In the genomic region with DNA sequence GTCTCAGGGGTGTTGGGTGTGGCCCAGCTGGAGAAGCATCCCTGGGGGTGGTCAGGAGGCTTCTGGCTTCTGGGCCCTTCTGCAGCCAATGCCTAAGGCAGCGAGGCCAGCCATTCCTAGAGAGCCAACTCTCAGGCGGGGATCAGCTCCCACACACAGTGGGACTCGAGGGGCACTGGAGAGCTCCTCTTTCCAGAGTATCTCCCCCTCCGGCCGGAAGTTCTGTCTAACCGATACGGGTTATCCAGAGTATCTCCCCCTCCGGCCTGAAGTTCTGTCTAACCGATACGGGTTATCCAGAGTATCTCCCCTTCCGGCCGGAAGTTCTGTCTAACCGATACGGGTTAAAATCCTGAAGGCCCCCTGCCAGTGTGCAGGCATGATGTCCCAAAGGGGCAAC, we compare ENCODE assay signal across 1 cellular context.
TF ChIP-seq lines count a peak whose summit lies in the region.

No MANE protein-coding gene starts in this region.

TF ChIP-seq in K562, 482 proteins besides CTCF, POLR2A, EP300 and RAD21 (continued from another document and continues in another):
- TF ChIP-seq, protein P1, sequence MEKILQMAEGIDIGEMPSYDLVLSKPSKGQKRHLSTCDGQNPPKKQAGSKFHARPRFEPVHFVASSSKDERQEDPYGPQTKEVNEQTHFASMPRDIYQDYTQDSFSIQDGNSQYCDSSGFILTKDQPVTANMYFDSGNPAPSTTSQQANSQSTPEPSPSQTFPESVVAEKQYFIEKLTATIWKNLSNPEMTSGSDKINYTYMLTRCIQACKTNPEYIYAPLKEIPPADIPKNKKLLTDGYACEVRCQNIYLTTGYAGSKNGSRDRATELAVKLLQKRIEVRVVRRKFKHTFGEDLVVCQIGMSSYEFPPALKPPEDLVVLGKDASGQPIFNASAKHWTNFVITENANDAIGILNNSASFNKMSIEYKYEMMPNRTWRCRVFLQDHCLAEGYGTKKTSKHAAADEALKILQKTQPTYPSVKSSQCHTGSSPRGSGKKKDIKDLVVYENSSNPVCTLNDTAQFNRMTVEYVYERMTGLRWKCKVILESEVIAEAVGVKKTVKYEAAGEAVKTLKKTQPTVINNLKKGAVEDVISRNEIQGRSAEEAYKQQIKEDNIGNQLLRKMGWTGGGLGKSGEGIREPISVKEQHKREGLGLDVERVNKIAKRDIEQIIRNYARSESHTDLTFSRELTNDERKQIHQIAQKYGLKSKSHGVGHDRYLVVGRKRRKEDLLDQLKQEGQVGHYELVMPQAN (IDR thresholded peaks at IDR 0.05; ENCODE audit: borderline replicate concordance) = no peak
- TF ChIP-seq TEAD4 (IDR thresholded peaks at IDR 0.05; ENCODE audit: low read length) = peak; percentile 38; the same call in 1 of the 2 replicates
- no peak for TF ChIP-seq TEAD4 (CRISPR knock-in tag; IDR thresholded peaks at IDR 0.05; ENCODE audit: borderline replicate concordance)
- TF ChIP-seq, protein P2, sequence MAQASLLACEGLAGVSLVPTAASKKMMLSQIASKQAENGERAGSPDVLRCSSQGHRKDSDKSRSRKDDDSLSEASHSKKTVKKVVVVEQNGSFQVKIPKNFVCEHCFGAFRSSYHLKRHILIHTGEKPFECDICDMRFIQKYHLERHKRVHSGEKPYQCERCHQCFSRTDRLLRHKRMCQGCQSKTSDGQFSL (CRISPR knock-in tag; IDR thresholded peaks at IDR 0.05) = no peak
- TF ChIP-seq, protein P2 (tag; IDR thresholded peaks at IDR 0.05) = no peak
- no peak for TF ChIP-seq HNRNPK (IDR thresholded peaks at IDR 0.05; ENCODE audit: low read depth, low read length, poor library complexity, severe bottlenecking)
- no peak for TF ChIP-seq ZNF324 (CRISPR knock-in tag; IDR thresholded peaks at IDR 0.05)
- TF ChIP-seq, protein P3, sequence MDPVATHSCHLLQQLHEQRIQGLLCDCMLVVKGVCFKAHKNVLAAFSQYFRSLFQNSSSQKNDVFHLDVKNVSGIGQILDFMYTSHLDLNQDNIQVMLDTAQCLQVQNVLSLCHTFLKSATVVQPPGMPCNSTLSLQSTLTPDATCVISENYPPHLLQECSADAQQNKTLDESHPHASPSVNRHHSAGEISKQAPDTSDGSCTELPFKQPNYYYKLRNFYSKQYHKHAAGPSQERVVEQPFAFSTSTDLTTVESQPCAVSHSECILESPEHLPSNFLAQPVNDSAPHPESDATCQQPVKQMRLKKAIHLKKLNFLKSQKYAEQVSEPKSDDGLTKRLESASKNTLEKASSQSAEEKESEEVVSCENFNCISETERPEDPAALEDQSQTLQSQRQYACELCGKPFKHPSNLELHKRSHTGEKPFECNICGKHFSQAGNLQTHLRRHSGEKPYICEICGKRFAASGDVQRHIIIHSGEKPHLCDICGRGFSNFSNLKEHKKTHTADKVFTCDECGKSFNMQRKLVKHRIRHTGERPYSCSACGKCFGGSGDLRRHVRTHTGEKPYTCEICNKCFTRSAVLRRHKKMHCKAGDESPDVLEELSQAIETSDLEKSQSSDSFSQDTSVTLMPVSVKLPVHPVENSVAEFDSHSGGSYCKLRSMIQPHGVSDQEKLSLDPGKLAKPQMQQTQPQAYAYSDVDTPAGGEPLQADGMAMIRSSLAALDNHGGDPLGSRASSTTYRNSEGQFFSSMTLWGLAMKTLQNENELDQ (CRISPR knock-in tag; IDR thresholded peaks at IDR 0.05; ENCODE audit: borderline replicate concordance) = no peak
- TF ChIP-seq POLR2B (IDR thresholded peaks at IDR 0.05; ENCODE audit: low read depth, partially characterized antibody) = no peak
- TF ChIP-seq YY1 (IDR thresholded peaks at IDR 0.05; ENCODE audit: borderline replicate concordance in 1 of 3, control insufficient read depth in 1 of 3, extremely low read depth in 1 of 3, insufficient read depth in 3 of 3, insufficient read length in 1 of 3, insufficient replicate concordance in 2 of 3, low read depth in 1 of 3, low read length in 2 of 3) = no peak
- no peak for TF ChIP-seq KLF1 (tag; IDR thresholded peaks at IDR 0.05)
- TF ChIP-seq LCOR (CRISPR knock-in tag; IDR thresholded peaks at IDR 0.05) = no peak
- TF ChIP-seq STAT5A (IDR thresholded peaks at IDR 0.05; ENCODE audit: borderline replicate concordance, low read length) = no peak
- TF ChIP-seq, protein P4, sequence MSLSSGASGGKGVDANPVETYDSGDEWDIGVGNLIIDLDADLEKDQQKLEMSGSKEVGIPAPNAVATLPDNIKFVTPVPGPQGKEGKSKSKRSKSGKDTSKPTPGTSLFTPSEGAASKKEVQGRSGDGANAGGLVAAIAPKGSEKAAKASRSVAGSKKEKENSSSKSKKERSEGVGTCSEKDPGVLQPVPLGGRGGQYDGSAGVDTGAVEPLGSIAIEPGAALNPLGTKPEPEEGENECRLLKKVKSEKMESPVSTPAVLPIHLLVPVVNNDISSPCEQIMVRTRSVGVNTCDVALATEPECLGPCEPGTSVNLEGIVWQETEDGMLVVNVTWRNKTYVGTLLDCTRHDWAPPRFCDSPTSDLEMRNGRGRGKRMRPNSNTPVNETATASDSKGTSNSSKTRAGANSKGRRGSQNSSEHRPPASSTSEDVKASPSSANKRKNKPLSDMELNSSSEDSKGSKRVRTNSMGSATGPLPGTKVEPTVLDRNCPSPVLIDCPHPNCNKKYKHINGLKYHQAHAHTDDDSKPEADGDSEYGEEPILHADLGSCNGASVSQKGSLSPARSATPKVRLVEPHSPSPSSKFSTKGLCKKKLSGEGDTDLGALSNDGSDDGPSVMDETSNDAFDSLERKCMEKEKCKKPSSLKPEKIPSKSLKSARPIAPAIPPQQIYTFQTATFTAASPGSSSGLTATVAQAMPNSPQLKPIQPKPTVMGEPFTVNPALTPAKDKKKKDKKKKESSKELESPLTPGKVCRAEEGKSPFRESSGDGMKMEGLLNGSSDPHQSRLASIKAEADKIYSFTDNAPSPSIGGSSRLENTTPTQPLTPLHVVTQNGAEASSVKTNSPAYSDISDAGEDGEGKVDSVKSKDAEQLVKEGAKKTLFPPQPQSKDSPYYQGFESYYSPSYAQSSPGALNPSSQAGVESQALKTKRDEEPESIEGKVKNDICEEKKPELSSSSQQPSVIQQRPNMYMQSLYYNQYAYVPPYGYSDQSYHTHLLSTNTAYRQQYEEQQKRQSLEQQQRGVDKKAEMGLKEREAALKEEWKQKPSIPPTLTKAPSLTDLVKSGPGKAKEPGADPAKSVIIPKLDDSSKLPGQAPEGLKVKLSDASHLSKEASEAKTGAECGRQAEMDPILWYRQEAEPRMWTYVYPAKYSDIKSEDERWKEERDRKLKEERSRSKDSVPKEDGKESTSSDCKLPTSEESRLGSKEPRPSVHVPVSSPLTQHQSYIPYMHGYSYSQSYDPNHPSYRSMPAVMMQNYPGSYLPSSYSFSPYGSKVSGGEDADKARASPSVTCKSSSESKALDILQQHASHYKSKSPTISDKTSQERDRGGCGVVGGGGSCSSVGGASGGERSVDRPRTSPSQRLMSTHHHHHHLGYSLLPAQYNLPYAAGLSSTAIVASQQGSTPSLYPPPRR (CRISPR knock-in tag; IDR thresholded peaks at IDR 0.05; ENCODE audit: borderline replicate concordance) = no peak
- TF ChIP-seq, protein P5, sequence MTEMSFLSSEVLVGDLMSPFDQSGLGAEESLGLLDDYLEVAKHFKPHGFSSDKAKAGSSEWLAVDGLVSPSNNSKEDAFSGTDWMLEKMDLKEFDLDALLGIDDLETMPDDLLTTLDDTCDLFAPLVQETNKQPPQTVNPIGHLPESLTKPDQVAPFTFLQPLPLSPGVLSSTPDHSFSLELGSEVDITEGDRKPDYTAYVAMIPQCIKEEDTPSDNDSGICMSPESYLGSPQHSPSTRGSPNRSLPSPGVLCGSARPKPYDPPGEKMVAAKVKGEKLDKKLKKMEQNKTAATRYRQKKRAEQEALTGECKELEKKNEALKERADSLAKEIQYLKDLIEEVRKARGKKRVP (CRISPR knock-in tag; IDR thresholded peaks at IDR 0.05) = no peak
- peak; percentile 75; the same call in 1 of the 2 replicates for TF ChIP-seq RNF2 (IDR thresholded peaks at IDR 0.05)
- TF ChIP-seq, protein P6, sequence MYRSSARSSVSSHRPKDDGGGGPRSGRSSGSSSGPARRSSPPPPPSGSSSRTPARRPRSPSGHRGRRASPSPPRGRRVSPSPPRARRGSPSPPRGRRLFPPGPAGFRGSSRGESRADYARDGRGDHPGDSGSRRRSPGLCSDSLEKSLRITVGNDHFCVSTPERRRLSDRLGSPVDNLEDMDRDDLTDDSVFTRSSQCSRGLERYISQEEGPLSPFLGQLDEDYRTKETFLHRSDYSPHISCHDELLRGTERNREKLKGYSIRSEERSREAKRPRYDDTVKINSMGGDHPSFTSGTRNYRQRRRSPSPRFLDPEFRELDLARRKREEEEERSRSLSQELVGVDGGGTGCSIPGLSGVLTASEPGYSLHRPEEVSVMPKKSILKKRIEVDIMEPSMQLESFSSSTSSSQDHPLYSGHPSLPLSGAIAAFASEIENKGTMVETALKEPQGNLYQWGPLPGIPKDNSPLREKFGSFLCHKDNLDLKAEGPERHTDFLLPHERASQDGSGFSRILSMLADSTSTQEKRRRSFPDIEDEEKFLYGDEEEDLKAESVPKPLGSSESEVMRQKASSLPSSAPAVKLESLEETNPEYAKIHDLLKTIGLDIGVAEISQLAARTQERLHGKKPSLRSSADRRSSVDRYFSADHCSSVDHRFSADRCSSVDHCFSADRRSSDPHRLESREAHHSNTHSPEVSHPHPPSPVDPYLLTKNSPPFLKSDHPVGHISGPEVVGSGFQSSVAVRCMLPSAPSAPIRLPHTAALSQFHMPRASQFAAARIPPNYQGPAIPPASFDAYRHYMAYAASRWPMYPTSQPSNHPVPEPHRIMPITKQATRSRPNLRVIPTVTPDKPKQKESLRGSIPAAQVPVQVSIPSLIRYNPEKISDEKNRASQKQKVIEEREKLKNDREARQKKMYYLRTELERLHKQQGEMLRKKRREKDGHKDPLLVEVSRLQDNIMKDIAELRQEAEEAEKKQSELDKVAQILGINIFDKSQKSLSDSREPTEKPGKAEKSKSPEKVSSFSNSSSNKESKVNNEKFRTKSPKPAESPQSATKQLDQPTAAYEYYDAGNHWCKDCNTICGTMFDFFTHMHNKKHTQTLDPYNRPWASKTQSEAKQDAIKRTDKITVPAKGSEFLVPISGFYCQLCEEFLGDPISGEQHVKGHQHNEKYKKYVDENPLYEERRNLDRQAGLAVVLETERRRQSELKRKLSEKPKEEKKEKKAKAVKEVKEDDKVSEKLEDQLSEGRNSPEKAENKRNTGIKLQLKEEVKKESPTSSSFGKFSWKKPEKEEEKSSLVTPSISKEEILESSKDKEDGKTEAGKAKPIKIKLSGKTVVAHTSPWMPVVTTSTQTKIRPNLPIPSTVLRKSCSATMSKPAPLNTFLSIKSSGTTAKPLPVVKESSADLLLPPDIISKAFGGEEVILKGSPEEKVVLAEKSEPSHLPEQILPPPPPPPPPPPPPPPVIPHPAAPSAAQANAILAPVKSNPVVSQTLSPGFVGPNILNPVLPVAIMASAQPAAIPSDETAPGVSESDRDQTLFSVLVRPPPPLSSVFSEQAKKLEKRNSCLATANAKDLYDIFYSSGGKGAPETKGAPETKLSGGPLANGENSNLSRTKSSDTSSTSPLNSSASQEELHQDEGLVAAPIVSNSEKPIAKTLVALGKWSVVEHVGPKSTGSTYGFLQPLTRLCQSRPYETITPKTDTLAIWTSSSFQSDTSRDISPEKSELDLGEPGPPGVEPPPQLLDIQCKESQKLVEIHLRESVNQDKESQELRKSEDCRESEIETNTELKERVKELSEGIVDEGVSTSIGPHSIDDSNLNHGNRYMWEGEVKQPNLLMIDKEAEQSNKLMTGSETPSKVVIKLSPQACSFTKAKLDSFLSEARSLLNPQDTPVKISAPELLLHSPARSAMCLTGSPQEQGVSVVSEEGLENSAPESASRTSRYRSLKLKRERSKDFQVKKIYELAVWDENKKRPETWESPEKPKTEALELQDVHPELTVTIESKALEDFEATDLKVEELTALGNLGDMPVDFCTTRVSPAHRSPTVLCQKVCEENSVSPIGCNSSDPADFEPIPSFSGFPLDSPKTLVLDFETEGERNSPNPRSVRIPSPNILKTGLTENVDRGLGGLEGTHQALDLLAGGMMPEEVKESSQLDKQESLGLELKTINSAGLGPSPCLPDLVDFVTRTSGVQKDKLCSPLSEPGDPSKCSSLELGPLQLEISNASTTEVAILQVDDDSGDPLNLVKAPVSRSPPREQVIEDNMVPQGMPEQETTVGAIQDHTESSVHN (IDR thresholded peaks at IDR 0.05; ENCODE audit: borderline replicate concordance in 1 of 2, low read depth in 1 of 2) = no peak
- TF ChIP-seq TAF1 (IDR thresholded peaks at IDR 0.05; ENCODE audit: control insufficient read depth, extremely low read depth, insufficient read depth, low read length, severe bottlenecking) = no peak
- TF ChIP-seq ZNF589 (CRISPR knock-in tag; IDR thresholded peaks at IDR 0.05; ENCODE audit: low read depth) = no peak
- TF ChIP-seq CEBPG (CRISPR knock-in tag; IDR thresholded peaks at IDR 0.05) = no peak
- TF ChIP-seq CEBPG (tag; conservative IDR thresholded peaks at IDR 0.05 in 1 of 2, IDR thresholded peaks at IDR 0.05 in 1 of 2) = no peak
- TF ChIP-seq SIN3B (IDR thresholded peaks at IDR 0.05; ENCODE audit: low read depth) = no peak
- TF ChIP-seq, protein P7, sequence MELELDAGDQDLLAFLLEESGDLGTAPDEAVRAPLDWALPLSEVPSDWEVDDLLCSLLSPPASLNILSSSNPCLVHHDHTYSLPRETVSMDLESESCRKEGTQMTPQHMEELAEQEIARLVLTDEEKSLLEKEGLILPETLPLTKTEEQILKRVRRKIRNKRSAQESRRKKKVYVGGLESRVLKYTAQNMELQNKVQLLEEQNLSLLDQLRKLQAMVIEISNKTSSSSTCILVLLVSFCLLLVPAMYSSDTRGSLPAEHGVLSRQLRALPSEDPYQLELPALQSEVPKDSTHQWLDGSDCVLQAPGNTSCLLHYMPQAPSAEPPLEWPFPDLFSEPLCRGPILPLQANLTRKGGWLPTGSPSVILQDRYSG (tag; conservative IDR thresholded peaks at IDR 0.05; ENCODE audit: low read depth) = no peak
- TF ChIP-seq MTA2 (IDR thresholded peaks at IDR 0.05; ENCODE audit: low read depth) = no peak
- no peak for TF ChIP-seq SMARCC2 (IDR thresholded peaks at IDR 0.05; ENCODE audit: low read depth)
- no peak for TF ChIP-seq ASH1L (IDR thresholded peaks at IDR 0.05; ENCODE audit: borderline replicate concordance, low read depth, partially characterized antibody)
- TF ChIP-seq FOXP1 (CRISPR knock-in tag; IDR thresholded peaks at IDR 0.05) = no peak
- TF ChIP-seq, protein P8, sequence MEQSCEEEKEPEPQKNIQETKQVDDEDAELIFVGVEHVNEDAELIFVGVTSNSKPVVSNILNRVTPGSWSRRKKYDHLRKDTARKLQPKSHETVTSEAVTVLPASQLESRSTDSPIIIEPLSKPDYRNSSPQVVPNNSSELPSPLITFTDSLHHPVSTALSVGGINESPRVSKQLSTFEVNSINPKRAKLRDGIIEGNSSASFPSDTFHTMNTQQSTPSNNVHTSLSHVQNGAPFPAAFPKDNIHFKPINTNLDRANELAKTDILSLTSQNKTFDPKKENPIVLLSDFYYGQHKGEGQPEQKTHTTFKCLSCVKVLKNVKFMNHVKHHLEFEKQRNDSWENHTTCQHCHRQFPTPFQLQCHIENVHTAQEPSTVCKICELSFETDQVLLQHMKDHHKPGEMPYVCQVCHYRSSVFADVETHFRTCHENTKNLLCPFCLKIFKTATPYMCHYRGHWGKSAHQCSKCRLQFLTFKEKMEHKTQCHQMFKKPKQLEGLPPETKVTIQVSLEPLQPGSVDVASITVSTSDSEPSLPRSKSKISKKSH (CRISPR knock-in tag; IDR thresholded peaks at IDR 0.05) = no peak
- peak; percentile 67 for TF ChIP-seq GABPA (tag; conservative IDR thresholded peaks at IDR 0.05; ENCODE audit: low read depth)
- TF ChIP-seq TRIM24 (IDR thresholded peaks at IDR 0.05) = no peak
- TF ChIP-seq STAT5B (CRISPR knock-in tag; IDR thresholded peaks at IDR 0.05) = no peak
- TF ChIP-seq CBFA2T2 (conservative IDR thresholded peaks at IDR 0.05) = peak; percentile 19; the same call in 1 of the 2 replicates
- TF ChIP-seq PHTF2 (CRISPR knock-in tag; IDR thresholded peaks at IDR 0.05) = no peak
- no peak for TF ChIP-seq FOXM1 (IDR thresholded peaks at IDR 0.05; ENCODE audit: low read depth)
- TF ChIP-seq FOXM1 (CRISPR knock-in tag; IDR thresholded peaks at IDR 0.05; ENCODE audit: low read depth) = no peak
- TF ChIP-seq GTF2E2 (tag; IDR thresholded peaks at IDR 0.05) = no peak
